ENCODE assay signal across 9 cellular contexts in the genomic region with DNA sequence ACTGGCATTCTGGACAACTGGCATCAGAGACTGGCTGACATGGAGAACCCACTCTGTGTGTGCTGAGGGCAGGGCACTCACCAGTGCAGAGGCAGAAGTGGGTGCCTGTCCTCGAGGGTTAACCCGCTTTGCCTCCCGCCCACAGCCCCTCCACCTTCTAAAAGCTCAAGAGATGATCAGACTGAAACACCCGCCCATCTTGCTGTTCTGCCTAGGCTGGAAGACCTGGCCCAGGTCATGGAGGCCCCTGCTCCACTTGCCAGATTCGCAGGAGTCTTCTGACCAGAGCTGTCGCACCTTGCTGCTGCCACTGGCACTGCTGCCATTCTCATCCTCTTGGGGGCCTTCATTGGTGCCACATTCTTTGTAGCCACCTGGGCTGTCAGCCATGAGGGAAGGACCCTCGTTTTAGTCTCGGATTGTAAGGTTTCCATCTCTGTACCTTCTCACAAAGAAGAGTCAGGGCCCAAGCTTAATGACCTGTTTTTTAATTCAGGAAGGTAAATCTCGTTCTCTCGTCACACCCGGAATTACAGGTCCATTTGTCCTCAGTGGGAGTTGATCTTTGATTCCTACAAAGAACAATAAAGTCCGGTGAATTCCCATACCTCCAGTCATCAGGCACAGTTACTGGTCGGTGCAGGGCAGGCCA. TPM values are rescaled to one million over a fixed set of nuclear protein-coding genes. Genes with fewer than 3 reads are reported as not detected.
A peak's percentile ranks its signal among the peaks of the same experiment; 100 is the strongest.
DNase-seq lines count a peak whose midpoint lies in the region; ATAC-seq, FAIRE-seq and TF ChIP-seq lines count a peak whose summit lies in the region.
"Had no signal": no experiment of that assay in that cellular context is flagged by ENCODE, and none has a peak within 500 bp of the region (broad histone marks: within the 10 kb centered on the region; RNA-seq: fewer than 3 reads in every experiment).

No MANE protein-coding gene starts in this region.

- H3K36me3 ChIP-seq in DND-41 (ENCODE audit: insufficient read depth, low read length) (peaks cover 51% of the 10 kb centered on the region), OCI-LY1 (ENCODE audit: insufficient read depth, low read length) (peaks cover 53% of the 10 kb centered on the region), H1 (ENCODE audit: control insufficient read depth in 2 of 4, insufficient read depth in 4 of 4, low read length in 3 of 4) (peaks cover 16 to 45% (median 37%) of the 10 kb centered on the region in 4 experiments), gastrocnemius medialis (peaks cover 0 to 24% of the 10 kb centered on the region in 2 donors)

- TF ChIP-seq POLR2A in H1 (IDR thresholded peaks at IDR 0.05; ENCODE audit: control extremely low read depth in 1 of 2, low read depth in 2 of 2, low read length in 2 of 2): no peak
- no peak for TF ChIP-seq POLR2A in gastrocnemius medialis (IDR thresholded peaks at IDR 0.05)

- TF ChIP-seq RAD21 in H1 (IDR thresholded peaks at IDR 0.05 in 1 of 2, conservative IDR thresholded peaks at IDR 0.05 in 1 of 2; ENCODE audit: low read depth in 2 of 2, low read length in 2 of 2): no peak

- CTCF ChIA-PET in H1 (lab: Charles Lee; ENCODE audit: partially characterized antibody): interaction anchor here (0.7 to 2.5 kb wide), 10 partner anchors 11 to 535 kb away, joined by 3 to 12 read pairs (median 4); partner anchors contain the start of gene AGBL3

- H4K20me1 ChIP-seq in DND-41 (ENCODE audit: insufficient read depth, low read length) (peaks cover 10% of the 10 kb centered on the region; the same call in 1 of the 2 replicates), OCI-LY1 (ENCODE audit: insufficient read depth, low read length) (no peaks in the 10 kb centered on the region), H1 (replicated peaks in 1 of 2; ENCODE audit: control insufficient read depth in 1 of 2, insufficient read depth in 2 of 2, low read length in 2 of 2) (peaks cover 0 to 4% of the 10 kb centered on the region in 2 experiments)

- peaks cover 34% of the 10 kb centered on the region for H3K79me2 ChIP-seq in DND-41 (ENCODE audit: insufficient read depth, low read length)
- H3K79me2 ChIP-seq in OCI-LY1 (ENCODE audit: insufficient read depth, low read length): no peaks in the 10 kb centered on the region
- H3K79me2 ChIP-seq in H1 (ENCODE audit: control insufficient read depth in 1 of 2, insufficient read depth in 2 of 2, low read length in 2 of 2): peaks cover 0 to 20% of the 10 kb centered on the region in 2 experiments; a peak in 2 of 4 replicates

- H3K9me3 ChIP-seq in DND-41 (ENCODE audit: insufficient read depth, low read length, severe bottlenecking) (no peaks in the 10 kb centered on the region), OCI-LY1 (ENCODE audit: low read length) (no peaks in the 10 kb centered on the region), H1 (ENCODE audit: insufficient read depth in 2 of 2, low read depth in 1 of 2, low read length in 1 of 2) (no peaks in the 10 kb centered on the region; a peak in 1 of 4 replicates), gastrocnemius medialis (no peaks in the 10 kb centered on the region)

- H2BK5ac ChIP-seq in H1 (ENCODE audit: low read depth, low read length): peak overlapping the region; percentile 29; the same call in 1 of the 2 replicates

- H3K4me1 ChIP-seq in DND-41 (ENCODE audit: insufficient read depth, low read length) (peaks cover 34% of the 10 kb centered on the region), OCI-LY1 (ENCODE audit: insufficient read depth, low read length, severe bottlenecking) (peaks cover 34% of the 10 kb centered on the region), H1 (replicated peaks in 1 of 4; ENCODE audit: control insufficient read depth in 3 of 4, insufficient read depth in 4 of 4, low read length in 3 of 4) (peaks cover 1 to 16% (median 3%) of the 10 kb centered on the region in 4 experiments; a peak in 4 of 7 replicates), gastrocnemius medialis (peaks cover 70 to 76% of the 10 kb centered on the region in 2 donors)

- no peak overlapping the region for H2BK120ac ChIP-seq in H1 (replicated peaks; ENCODE audit: low read depth, low read length)

- no peak overlapping the region for H3K23ac ChIP-seq in H1 (ENCODE audit: insufficient read length)

- POLR2A ChIA-PET in H1 (lab: Charles Lee; ENCODE audit: partially characterized antibody): interaction anchor here (1.9 to 4.7 kb wide), 3 partner anchors 10 to 182 kb away, joined by 7 to 32 read pairs (median 13); partner anchors contain the start of gene AGBL3

- H3K4me3 ChIP-seq in DND-41 (ENCODE audit: low read depth in 1 of 2, low read length in 2 of 2): peak overlapping the region in 1 of 2 experiments; percentile 82; a peak in 2 of 4 replicates
- peak overlapping the region; percentile 91 for H3K4me3 ChIP-seq in OCI-LY1 (ENCODE audit: low read depth, low read length, poor library complexity, severe bottlenecking)
- no peak overlapping the region for H3K4me3 ChIP-seq in H1 (ENCODE audit: extremely low read depth in 1 of 4, insufficient read depth in 2 of 4, low read depth in 3 of 4, low read length in 4 of 4)
- H3K4me3 ChIP-seq in gastrocnemius medialis: peak overlapping the region; percentile 63 to 85 (median 72)

- H4K5ac ChIP-seq in H1 (ENCODE audit: insufficient read length, low read depth, low read length): no peak overlapping the region

- H2BK12ac ChIP-seq in H1 (ENCODE audit: low read depth, low read length): no peak overlapping the region

- no peak overlapping the region; the same call in 1 of the 2 replicates for H3K18ac ChIP-seq in H1 (ENCODE audit: extremely low read depth, low read length)

- no peak overlapping the region for H2BK20ac ChIP-seq in H1 (ENCODE audit: low read length)

- H3F3A ChIP-seq in OCI-LY1 (ENCODE audit: insufficient read depth, low read length): no peaks in the 10 kb centered on the region

- ATAC-seq in DND-41 (ENCODE audit: insufficient read depth, low read depth) (no peak), gastrocnemius medialis (no peak), left cardiac atrium (no peak)

- TF ChIP-seq CTCF in DND-41 (IDR thresholded peaks at IDR 0.05; ENCODE audit: borderline replicate concordance, extremely low read depth, low read length, poor library complexity, severe bottlenecking): no peak
- TF ChIP-seq CTCF in OCI-LY1 (IDR thresholded peaks at IDR 0.05; ENCODE audit: low read length): no peak
- TF ChIP-seq CTCF in H1 (IDR thresholded peaks at IDR 0.05; ENCODE audit: control extremely low read depth in 1 of 3, insufficient read depth in 1 of 3, low read depth in 1 of 3, low read length in 3 of 3): no peak
- no peak for TF ChIP-seq CTCF in gastrocnemius medialis (IDR thresholded peaks at IDR 0.05 in 4 of 5, conservative IDR thresholded peaks at IDR 0.05 in 1 of 5)

- no peak overlapping the region for H3K14ac ChIP-seq in H1 (ENCODE audit: insufficient read length)

- H3K27ac ChIP-seq in DND-41 (ENCODE audit: low read length): peak overlapping the region; percentile 98; the same call in 1 of the 2 replicates
- peak overlapping the region; percentile 92 for H3K27ac ChIP-seq in OCI-LY1 (ENCODE audit: low read depth, low read length, poor library complexity, severe bottlenecking)
- no peak overlapping the region for H3K27ac ChIP-seq in H1 (ENCODE audit: low read depth, low read length)
- H3K27ac ChIP-seq in gastrocnemius medialis: peak overlapping the region; percentile 93 to 97 (median 96)
- H3K27ac ChIP-seq in caudate nucleus (ENCODE audit: low read depth, low read length): no peak overlapping the region

- no peaks in the 10 kb centered on the region; the same call in 1 of the 2 replicates for H3K79me1 ChIP-seq in H1 (ENCODE audit: low read depth, low read length)

- no peak for TF ChIP-seq EP300 in H1 (IDR thresholded peaks at IDR 0.05; ENCODE audit: borderline replicate concordance in 1 of 2, low read depth in 2 of 2, low read length in 2 of 2)

- no peak overlapping the region for H2AFZ ChIP-seq in DND-41 (ENCODE audit: low read depth, low read length)
- H2AFZ ChIP-seq in OCI-LY1 (ENCODE audit: low read length): no peak overlapping the region
- H2AFZ ChIP-seq in H1 (ENCODE audit: low read length): no peak overlapping the region

- H3K9ac ChIP-seq in DND-41 (ENCODE audit: low read depth, low read length) (no peak overlapping the region; the same call in 1 of the 2 replicates), OCI-LY1 (ENCODE audit: low read length) (peak overlapping the region; percentile 16; the same call in 1 of the 2 replicates), H1 (replicated peaks in 1 of 4; ENCODE audit: extremely low read depth in 1 of 4, low read depth in 3 of 4, low read length in 3 of 4) (no peak overlapping the region)

- H2AK5ac ChIP-seq in H1 (ENCODE audit: low read depth, low read length): no peak overlapping the region; the same call in 1 of the 2 replicates

- no peak overlapping the region for H4K91ac ChIP-seq in H1 (replicated peaks; ENCODE audit: insufficient read length, low read length)

- H3K4me2 ChIP-seq in DND-41 (ENCODE audit: insufficient read depth, low read length) (peak overlapping the region; percentile 95), OCI-LY1 (ENCODE audit: low read length) (peak overlapping the region; percentile 91), H1 (ENCODE audit: insufficient read depth in 1 of 2, low read depth in 2 of 2, low read length in 2 of 2) (peak overlapping the region; percentile 80 to 85; a peak in 2 of 4 replicates)

- H4K8ac ChIP-seq in H1 (ENCODE audit: extremely low read depth, insufficient read depth, low read length): no peak overlapping the region

- no peaks in the 10 kb centered on the region for H3K27me3 ChIP-seq in DND-41 (ENCODE audit: insufficient read depth, low read length, poor library complexity)
- no peaks in the 10 kb centered on the region for H3K27me3 ChIP-seq in OCI-LY1 (ENCODE audit: insufficient read depth, low read length)
- no peaks in the 10 kb centered on the region for H3K27me3 ChIP-seq in H1 (replicated peaks in 1 of 4; ENCODE audit: control insufficient read depth in 3 of 4, extremely low read depth in 1 of 4, insufficient read depth in 3 of 4, low read length in 3 of 4)
- no peaks in the 10 kb centered on the region for H3K27me3 ChIP-seq in gastrocnemius medialis

- no peak overlapping the region for H3K4ac ChIP-seq in H1 (replicated peaks; ENCODE audit: insufficient read length, low read depth, low read length)

- WGBS in H1 (ENCODE audit: extremely low coverage in 1 of 2, insufficient coverage in 1 of 2, insufficient read length in 1 of 2, insufficient replicate concordance in 2 of 2, low coverage in 1 of 2, low lambda C conversion rate in 2 of 2, missing lambda C conversion rate in 1 of 2), 2 experiments: 94% methylated on average over 12 of the region's 13 CpGs; no CpG with 5 or more reads in 1 of the 2 experiments

- H3K56ac ChIP-seq in H1 (replicated peaks; ENCODE audit: insufficient read length, low read depth, low read length): peak overlapping the region; percentile 8

- DNase-seq in DND-41 (no peak), H1 (ENCODE audit: low read depth in 1 of 2, low spot score in 2 of 2) (no peak), gastrocnemius medialis (no peak), caudate nucleus (lab: John Stamatoyannopoulos, UW) (no peak), HK-2 (ENCODE audit: unreplicated experiment) (no peak), Kasumi-1 (lab: John Stamatoyannopoulos, UW) (no peak), left cardiac atrium (no peak)
- DNase-seq: NCI-H2227 treated with DMSO at 0.1 percent for 48 hours had no signal

- H2BK15ac ChIP-seq in H1 (ENCODE audit: low read length): no peak overlapping the region

- in situ Hi-C loops in gastrocnemius medialis (cut with MboI; ENCODE audit: low sequenced_read_pairs in 4 of 4): no loop called here

- no peaks in the 10 kb centered on the region; the same call in 1 of the 2 replicates for H3K23me2 ChIP-seq in H1 (ENCODE audit: low read depth, low read length)

- no peak for FAIRE-seq in H1 (lab: Jason Lieb, UNC)

- no peaks in the 10 kb centered on the region for H3K9me2 ChIP-seq in OCI-LY1 (ENCODE audit: low read depth, low read length)

- intact Hi-C loops in gastrocnemius medialis (cut with DNase I; ENCODE audit: low total_unique reads) (loop anchor here (5.0 kb wide), 1 partner anchor 636 kb away; no protein-coding TSS in a partner anchor), left cardiac atrium (cut with DNase I) (loop anchor here in 1 of 2 donors (10.0 kb wide), 1 partner anchor 174 kb away; no protein-coding TSS in a partner anchor)

RNA-seq across cellular contexts. Expression of gene CYREN, which starts 1.9 kb away (rescaled TPM):
- total RNA-seq in H1 (2021; fragmentation: NEBNext Ultra II Directional; extraction: Animal tissue kit (Norgen Biotek cat#: 25700)): 46.0 and 46.2 TPM in 2 replicates
- polyA plus RNA-seq in H1 (2011; rRNA removed): 25.1 and 29.1 TPM in 2 replicates
- 36.9 TPM for polyA plus RNA-seq in H1 (2011; cell fraction: cytosol; rRNA removed)
- polyA plus RNA-seq in H1 (2011; cell fraction: nucleus; rRNA removed): 32.3 TPM
- polyA plus RNA-seq in H1 (2012, experiment 1 of 2): 33.1 to 39.0 TPM (median 34.3 TPM) in 4 replicates
- polyA plus RNA-seq in H1 (2012, experiment 2 of 2): 21.8 TPM
- polyA plus RNA-seq in H1 (2013, experiment 1 of 2): 24.2 TPM
- polyA plus RNA-seq in H1 (2013, experiment 2 of 2): 23.4 TPM
- polyA minus RNA-seq in H1 (2011; rRNA and poly(A)+ RNA removed): 52.3 and 54.6 TPM in 2 replicates
- polyA minus RNA-seq in H1 (2011; cell fraction: cytosol; rRNA and poly(A)+ RNA removed): 33.2 TPM
- 61.4 TPM for polyA minus RNA-seq in H1 (2011; cell fraction: nucleus; rRNA and poly(A)+ RNA removed)
- 10 to 100 TPM; 11.8 to 51.5 (median 20.4) TPM for total RNA-seq in gastrocnemius medialis
- 10 to 100 TPM; 25.9 to 28.8 TPM for total RNA-seq in left cardiac atrium

RNA-seq across cellular contexts. Expression of gene TMEM140, which starts 20.7 kb away (rescaled TPM):
- not detected in 2 replicates for total RNA-seq in H1 (2021; fragmentation: NEBNext Ultra II Directional; extraction: Animal tissue kit (Norgen Biotek cat#: 25700))
- not detected in 2 replicates for polyA plus RNA-seq in H1 (2011; rRNA removed)
- polyA plus RNA-seq in H1 (2011; cell fraction: cytosol; rRNA removed): not detected
- not detected for polyA plus RNA-seq in H1 (2011; cell fraction: nucleus; rRNA removed)
- 9.2 to 11.8 TPM (median 11.1 TPM) in 4 replicates for polyA plus RNA-seq in H1 (2012, experiment 1 of 2)
- polyA plus RNA-seq in H1 (2012, experiment 2 of 2): 3.7 TPM
- polyA plus RNA-seq in H1 (2013, experiment 1 of 2): not detected
- polyA plus RNA-seq in H1 (2013, experiment 2 of 2): not detected
- 0.09 TPM in 1 of 2 replicates, not detected in the other for polyA minus RNA-seq in H1 (2011; rRNA and poly(A)+ RNA removed)
- not detected for polyA minus RNA-seq in H1 (2011; cell fraction: cytosol; rRNA and poly(A)+ RNA removed)
- polyA minus RNA-seq in H1 (2011; cell fraction: nucleus; rRNA and poly(A)+ RNA removed): not detected
- total RNA-seq in gastrocnemius medialis: 100 to 1,000 TPM; 116 to 179 (median 145) TPM
- 10 to 100 TPM in 1 of 2 donors, 1 to 10 TPM in 1; 10.0 to 12.0 TPM for total RNA-seq in left cardiac atrium

RNA-seq across cellular contexts. Expression of gene WDR91, which starts 42.7 kb away (rescaled TPM):
- total RNA-seq in H1 (2021; fragmentation: NEBNext Ultra II Directional; extraction: Animal tissue kit (Norgen Biotek cat#: 25700)): 12.7 and 14.7 TPM in 2 replicates
- 8.2 and 11.2 TPM in 2 replicates for polyA plus RNA-seq in H1 (2011; rRNA removed)
- polyA plus RNA-seq in H1 (2011; cell fraction: cytosol; rRNA removed): 13.0 TPM
- polyA plus RNA-seq in H1 (2011; cell fraction: nucleus; rRNA removed): 38.4 TPM
- polyA plus RNA-seq in H1 (2012, experiment 1 of 2): 4.8 to 9.7 TPM (median 9.0 TPM) in 4 replicates
- 6.7 TPM for polyA plus RNA-seq in H1 (2012, experiment 2 of 2)
- 5.7 TPM for polyA plus RNA-seq in H1 (2013, experiment 1 of 2)
- 5.6 TPM for polyA plus RNA-seq in H1 (2013, experiment 2 of 2)
- polyA minus RNA-seq in H1 (2011; rRNA and poly(A)+ RNA removed): 13.2 and 16.6 TPM in 2 replicates
- 6.8 TPM for polyA minus RNA-seq in H1 (2011; cell fraction: cytosol; rRNA and poly(A)+ RNA removed)
- polyA minus RNA-seq in H1 (2011; cell fraction: nucleus; rRNA and poly(A)+ RNA removed): 10.2 TPM
- total RNA-seq in gastrocnemius medialis (1 to 10 TPM; 3.6 to 8.0 (median 6.4) TPM), left cardiac atrium (1 to 10 TPM; 8.2 to 8.7 TPM)

Comparison
In these comparisons a context has a peak if more than half of its experiments do, and no peak if none do; other contexts are left out.
1. H3K27ac ChIP-seq: peak in DND-41 (single experiment), OCI-LY1 (single experiment) and gastrocnemius medialis (4 of 4); none in H1 (single experiment) and caudate nucleus (single experiment).
2. H3K4me3 ChIP-seq: peak in OCI-LY1 (single experiment) and gastrocnemius medialis (4 of 4); none in H1 (0 of 4).
3. RNA of gene TMEM140, which starts 20.7 kb away (total RNA-seq): 116 to 179 TPM in gastrocnemius medialis and 10.0 to 12.0 TPM in left cardiac atrium; not detected in H1; every median in the first group is over 10 times any median in the second.
4. Peak in every context shown above with its lines, with median percentiles within 50 percentile points of each other: H3K4me2 ChIP-seq.